10 cellular contexts compared by ENCODE assay signal in genomic region chr11:118705111-118705741, GRCh38. TPM values are rescaled to one million over a fixed set of nuclear protein-coding genes. Genes with fewer than 3 reads are reported as not detected.
DNase-seq lines count a peak whose midpoint lies in the region; ATAC-seq and TF ChIP-seq lines count a peak whose summit lies in the region.
"Had no signal": no experiment of that assay in that cellular context is flagged by ENCODE, and none has a peak within 500 bp of the region (broad histone marks: within the 10 kb centered on the region; RNA-seq: fewer than 3 reads in every experiment).

No MANE protein-coding gene starts in this region.

- peaks cover 38% of the 10 kb centered on the region for H3K4me1 Mint-ChIP-seq in dendritic cell treated with granulocyte-macrophage colony-stimulating factor and Interleukin-4, amounts not matched to agents 40 ng/mL and 50 ng/mL, for 4 days (ENCODE audit: low read depth)

- DNase-seq in activated CD4-positive, alpha-beta T cell treated with anti-CD3 and anti-CD28 coated beads for 48 hours: peak; percentile 32
- DNase-seq in activated CD4-positive, alpha-beta T cell treated with anti-CD3 and anti-CD28 coated beads for 1 hour: no peak
- DNase-seq in SK-MEL-5 (ENCODE audit: low read depth, low spot score): peak; percentile 71
- no peak for DNase-seq in spleen
- no peak for DNase-seq in kidney tubule cell (ENCODE audit: low spot score)
- DNase-seq: ACHN had no signal

- no peak for TF ChIP-seq POLR2A in spleen (IDR thresholded peaks at IDR 0.05)

- H3K36me3 ChIP-seq in spleen: no peaks in the 10 kb centered on the region

- in situ Hi-C loops in SK-MEL-5 (cut with HindIII; ENCODE audit: low pct_unique_long_range_greater_than_20kb, low sequenced_read_pairs): loop anchor here (10.0 kb wide), 1 partner anchor 90 kb away; the partner anchor contains the start of gene DDX6

- peak overlapping the region; percentile 77 for H3K27ac Mint-ChIP-seq in dendritic cell treated with granulocyte-macrophage colony-stimulating factor and Interleukin-4, amounts not matched to agents 40 ng/mL and 50 ng/mL, for 4 days

- WGBS in spleen, 5 donors: 26 to 34% (median 29%) methylated on average over 13 to 15 of the region's 15 CpGs

- peaks cover 35% of the 10 kb centered on the region for H3K36me3 Mint-ChIP-seq in dendritic cell treated with granulocyte-macrophage colony-stimulating factor and Interleukin-4, amounts not matched to agents 40 ng/mL and 50 ng/mL, for 4 days (ENCODE audit: low read depth)

- H3K4me3 ChIP-seq in spleen: no peak overlapping the region

- peak overlapping the region in 5 of 8 donors; percentile 3 to 51 (median 43) for H3K27ac ChIP-seq in spleen

- H3K4me3 Mint-ChIP-seq in dendritic cell treated with granulocyte-macrophage colony-stimulating factor and Interleukin-4, amounts not matched to agents 40 ng/mL and 50 ng/mL, for 4 days: peak overlapping the region; percentile 30

- no peaks in the 10 kb centered on the region for H3K9me3 Mint-ChIP-seq in dendritic cell treated with granulocyte-macrophage colony-stimulating factor and Interleukin-4, amounts not matched to agents 40 ng/mL and 50 ng/mL, for 4 days

- peaks cover 7 to 37% (median 12%) of the 10 kb centered on the region in 6 donors for H3K4me1 ChIP-seq in spleen

- peaks cover 0 to 5% (median 0%) of the 10 kb centered on the region in 7 donors for H3K27me3 ChIP-seq in spleen (replicated peaks in 1 of 7)

- peaks cover 0 to 7% (median 6%) of the 10 kb centered on the region in 8 donors for H3K9me3 ChIP-seq in spleen

- intact Hi-C loops in dendritic cell treated with granulocyte-macrophage colony-stimulating factor and Interleukin-4, amounts not matched to agents 40 ng/mL and 50 ng/mL, for 4 days (cut with micrococcal nuclease): loop anchor here (5.0 kb wide), 1 partner anchor 42 kb away; no protein-coding TSS in a partner anchor
- intact Hi-C loops in spleen (cut with DNase I; ENCODE audit: low total_unique reads): no loop called here

- TF ChIP-seq CTCF in spleen (IDR thresholded peaks at IDR 0.05 in 8 of 11, conservative IDR thresholded peaks at IDR 0.05 in 3 of 11): no peak

- peaks cover 27% of the 10 kb centered on the region for H3K27me3 Mint-ChIP-seq in dendritic cell treated with granulocyte-macrophage colony-stimulating factor and Interleukin-4, amounts not matched to agents 40 ng/mL and 50 ng/mL, for 4 days

- ATAC-seq in HG02852 (IDR thresholded peaks at IDR 0.05; ENCODE audit: unreplicated experiment) (no peak), HG02763 (IDR thresholded peaks at IDR 0.05; ENCODE audit: unreplicated experiment) (no peak)

RNA-seq across cellular contexts. Expression of gene TREH, which starts 25.8 kb away (rescaled TPM):
- 0.03 and 0.13 TPM in 2 replicates for total RNA-seq in SK-MEL-5 (2014; rRNA removed; shearing (Covaris generic))
- polyA plus RNA-seq in SK-MEL-5 (2015; cell fraction: cytosol; rRNA removed): not detected in 2 replicates
- polyA plus RNA-seq in SK-MEL-5 (2015; cell fraction: nucleus; rRNA removed): not detected in 2 replicates
- total RNA-seq in spleen: not detected
- 1 to 10 TPM in 2 of 3 donors, under 1 TPM in 1; 0.33 to 2.3 (median 2.0) TPM for polyA plus RNA-seq in spleen
- total RNA-seq: mononuclear cell had no signal

Comparison
In these comparisons a context has a peak if more than half of its experiments do, and no peak if none do; other contexts are left out.
1. DNase-seq: peak in activated CD4-positive, alpha-beta T cell treated with anti-CD3 and anti-CD28 coated beads for 48 hours (single experiment) and SK-MEL-5 (single experiment); none in activated CD4-positive, alpha-beta T cell treated with anti-CD3 and anti-CD28 coated beads for 1 hour (single experiment), spleen (single experiment) and kidney tubule cell (single experiment).